In the genomic region with DNA sequence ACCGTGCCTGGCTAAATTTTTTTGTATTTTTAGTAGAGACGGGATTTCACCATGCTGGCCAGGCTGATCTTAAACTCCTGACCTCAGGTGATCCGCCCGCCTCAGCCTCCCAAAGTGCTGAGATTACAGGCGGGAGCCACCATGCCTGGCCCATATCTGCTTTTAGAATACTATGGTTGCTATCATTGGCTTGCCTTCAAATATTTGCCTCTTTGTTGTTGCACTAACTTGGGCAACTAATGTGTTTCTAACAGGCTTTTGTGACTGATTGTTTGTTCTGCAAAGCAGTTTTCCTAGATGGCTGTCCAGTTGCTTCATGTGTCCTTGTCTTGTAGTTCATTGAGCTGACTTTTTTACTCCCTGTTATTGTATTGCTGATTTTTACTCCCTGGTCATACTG, we compare ENCODE assay signal across 1 cellular context.
TF ChIP-seq lines count a peak whose summit lies in the region.

No MANE protein-coding gene starts in this region.

TF ChIP-seq in IMR-90, 13 proteins besides CTCF, POLR2A, EP300 and RAD21:
- TF ChIP-seq BHLHE40 (IDR thresholded peaks at IDR 0.05; ENCODE audit: low read depth, low read length) (no peak), MXI1 (IDR thresholded peaks at IDR 0.05; ENCODE audit: borderline replicate concordance, low read depth, low read length) (no peak), MAFK (IDR thresholded peaks at IDR 0.05; ENCODE audit: low read depth, low read length) (no peak), CHD1 (IDR thresholded peaks at IDR 0.05; ENCODE audit: low read depth, low read length) (no peak), FOS (IDR thresholded peaks at IDR 0.05; ENCODE audit: low read depth, low read length) (no peak), MAZ (IDR thresholded peaks at IDR 0.05; ENCODE audit: borderline replicate concordance, low read depth, low read length) (no peak), RFX5 (IDR thresholded peaks at IDR 0.05; ENCODE audit: low read depth, low read length) (no peak), NFE2L2 (IDR thresholded peaks at IDR 0.05; ENCODE audit: low read depth, low read length) (no peak), SMC3 (IDR thresholded peaks at IDR 0.05; ENCODE audit: low read depth, low read length) (no peak), CEBPB (IDR thresholded peaks at IDR 0.05; ENCODE audit: low read depth, low read length) (no peak), RCOR1 (IDR thresholded peaks at IDR 0.05; ENCODE audit: insufficient replicate concordance, low read length) (no peak)
- TF ChIP-seq, protein P1, sequence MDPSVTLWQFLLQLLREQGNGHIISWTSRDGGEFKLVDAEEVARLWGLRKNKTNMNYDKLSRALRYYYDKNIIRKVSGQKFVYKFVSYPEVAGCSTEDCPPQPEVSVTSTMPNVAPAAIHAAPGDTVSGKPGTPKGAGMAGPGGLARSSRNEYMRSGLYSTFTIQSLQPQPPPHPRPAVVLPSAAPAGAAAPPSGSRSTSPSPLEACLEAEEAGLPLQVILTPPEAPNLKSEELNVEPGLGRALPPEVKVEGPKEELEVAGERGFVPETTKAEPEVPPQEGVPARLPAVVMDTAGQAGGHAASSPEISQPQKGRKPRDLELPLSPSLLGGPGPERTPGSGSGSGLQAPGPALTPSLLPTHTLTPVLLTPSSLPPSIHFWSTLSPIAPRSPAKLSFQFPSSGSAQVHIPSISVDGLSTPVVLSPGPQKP (IDR thresholded peaks at IDR 0.05; ENCODE audit: borderline replicate concordance, low read depth, low read length): no peak
- TF ChIP-seq, protein P2, sequence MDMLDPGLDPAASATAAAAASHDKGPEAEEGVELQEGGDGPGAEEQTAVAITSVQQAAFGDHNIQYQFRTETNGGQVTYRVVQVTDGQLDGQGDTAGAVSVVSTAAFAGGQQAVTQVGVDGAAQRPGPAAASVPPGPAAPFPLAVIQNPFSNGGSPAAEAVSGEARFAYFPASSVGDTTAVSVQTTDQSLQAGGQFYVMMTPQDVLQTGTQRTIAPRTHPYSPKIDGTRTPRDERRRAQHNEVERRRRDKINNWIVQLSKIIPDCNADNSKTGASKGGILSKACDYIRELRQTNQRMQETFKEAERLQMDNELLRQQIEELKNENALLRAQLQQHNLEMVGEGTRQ (IDR thresholded peaks at IDR 0.05; ENCODE audit: low read depth, low read length): no peak
